ENCODE assay signal across 17 cellular contexts in the genomic region with DNA sequence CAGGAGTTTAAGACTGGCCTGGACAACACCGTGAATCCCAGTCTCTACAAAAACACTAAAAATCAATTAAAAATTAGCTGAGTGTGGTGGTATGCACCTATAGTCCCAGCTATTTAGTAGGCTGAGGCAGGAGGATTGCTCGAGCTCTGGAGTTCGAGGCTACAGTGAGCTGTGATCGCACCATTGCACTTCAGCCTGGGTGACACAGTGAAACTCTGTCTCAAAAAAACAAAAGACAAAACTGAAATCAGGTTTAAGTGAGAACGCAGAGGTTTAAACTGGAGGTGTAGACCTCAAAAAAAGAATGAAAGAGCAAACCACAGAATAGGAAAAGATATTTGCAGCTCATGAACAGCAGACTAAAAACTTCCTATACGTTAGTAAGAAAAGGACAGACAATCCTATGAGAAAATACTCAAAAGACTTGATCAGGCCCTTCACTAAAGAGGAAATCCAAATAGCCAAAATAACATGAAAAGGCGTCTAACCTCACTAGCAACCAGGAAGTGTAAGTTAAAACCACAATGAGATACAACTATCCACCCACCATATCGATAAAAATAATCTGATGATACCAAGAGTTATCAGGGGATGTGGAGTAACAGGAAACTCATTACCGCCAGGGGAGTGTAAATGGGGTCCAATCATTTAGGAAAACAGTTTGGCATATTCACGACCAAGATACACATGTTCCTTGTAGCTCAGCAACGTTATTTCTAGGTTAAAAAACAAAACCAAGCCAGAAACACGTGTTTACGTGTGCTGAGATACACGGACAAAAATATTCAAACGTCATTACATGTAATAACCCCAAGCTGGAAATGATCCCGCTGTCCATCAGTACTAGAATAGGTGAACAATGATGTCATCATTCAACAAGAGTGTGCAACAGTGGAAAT. TPM values are rescaled to one million over a fixed set of nuclear protein-coding genes. Genes with fewer than 3 reads are reported as not detected.
DNase-seq lines count a peak whose midpoint lies in the region; ATAC-seq, FAIRE-seq and TF ChIP-seq lines count a peak whose summit lies in the region.
"Had no signal": no experiment of that assay in that cellular context is flagged by ENCODE, and none has a peak within 500 bp of the region (broad histone marks: within the 10 kb centered on the region; RNA-seq: fewer than 3 reads in every experiment).

No MANE protein-coding gene starts in this region.

- H3K4me3 Mint-ChIP-seq in activated naive CD4-positive, alpha-beta T cell treated with anti-CD3 and anti-CD28 coated beads, Interleukin-2, amount 50 U/mL, for 24 hours = peak overlapping the region; percentile 76
- peak overlapping the region in 1 of 2 donors; percentile 12 for H3K4me3 Mint-ChIP-seq in stimulated activated naive B cell treated with anti-CD40 and anti-IgM and Interleukin-4, amounts not matched to agents 10 μg/mL and 1 μg/mL and 100 μg/mL, for 72 hours

- no peaks in the 10 kb centered on the region for H3K9me3 ChIP-seq in HepG2 (ENCODE audit: low read length)
- H3K9me3 ChIP-seq in right lobe of liver = no peaks in the 10 kb centered on the region
- no peaks in the 10 kb centered on the region for H3K9me3 ChIP-seq in OCI-LY7 (ENCODE audit: low read length)
- H3K9me3 ChIP-seq in aorta (ENCODE audit: control insufficient read depth, low read length) = no peaks in the 10 kb centered on the region

- H3K27ac Mint-ChIP-seq in activated naive CD4-positive, alpha-beta T cell treated with anti-CD3 and anti-CD28 coated beads, Interleukin-2, amount 50 U/mL, for 24 hours = peak overlapping the region; percentile 87
- H3K27ac Mint-ChIP-seq in stimulated activated naive B cell treated with anti-CD40 and anti-IgM and Interleukin-4, amounts not matched to agents 10 μg/mL and 1 μg/mL and 100 μg/mL, for 72 hours = peak overlapping the region; percentile 28

- no peak for TF ChIP-seq RAD21 in HepG2 (CRISPR knock-in tag; IDR thresholded peaks at IDR 0.05)

- H3K36me3 ChIP-seq in HepG2 (replicated peaks in 1 of 2; ENCODE audit: control insufficient read depth in 1 of 2, insufficient read depth in 2 of 2, low read length in 2 of 2) (no peaks in the 10 kb centered on the region), right lobe of liver (no peaks in the 10 kb centered on the region), OCI-LY7 (ENCODE audit: insufficient read depth, low read length) (no peaks in the 10 kb centered on the region), aorta (ENCODE audit: control insufficient read depth in 1 of 2, insufficient read depth in 2 of 2, low read length in 1 of 2) (no peaks in the 10 kb centered on the region)

- H3K27me3 Mint-ChIP-seq in activated naive CD4-positive, alpha-beta T cell treated with anti-CD3 and anti-CD28 coated beads, Interleukin-2, amount 50 U/mL, for 24 hours = no peaks in the 10 kb centered on the region
- peaks cover 20 to 42% of the 10 kb centered on the region in 2 donors for H3K27me3 Mint-ChIP-seq in stimulated activated naive B cell treated with anti-CD40 and anti-IgM and Interleukin-4, amounts not matched to agents 10 μg/mL and 1 μg/mL and 100 μg/mL, for 72 hours

- DNase-seq in HepG2 (ENCODE audit: low spot score) (no peak), right lobe of liver (no peak), OCI-LY7 (ENCODE audit: low spot score) (no peak), RWPE1 (ENCODE audit: low spot score) (no peak), aorta (no peak)
- DNase-seq in stimulated activated naive B cell treated with anti-CD40 and anti-IgM and Interleukin-4, amounts not matched to agents 10 μg/mL and 1 μg/mL and 100 μg/mL, for 72 hours = no peak
- DNase-seq: AML-193, DMS79, H7, mesendoderm, NCI-H146, NCI-H446 treated with DMSO at 0.1 percent for 48 hours, PC-3 had no signal

- H3K9me2 ChIP-seq in OCI-LY7 (ENCODE audit: insufficient read depth, low read length) = no peaks in the 10 kb centered on the region

- POLR2A ChIA-PET in HepG2 (lab: Yijun Ruan, JAX) (no interaction called here), OCI-LY7 (lab: Charles Lee) (no interaction called here), RWPE1 (lab: Yijun Ruan, JAX; ENCODE audit: low non-redundant PET) (no interaction called here)

- peaks cover 1 to 11% of the 10 kb centered on the region in 2 experiments; a peak in 1 of 5 replicates for H3K27me3 ChIP-seq in HepG2 (ENCODE audit: control insufficient read depth in 1 of 2, insufficient read depth in 2 of 2, low read length in 2 of 2)
- H3K27me3 ChIP-seq in right lobe of liver = no peaks in the 10 kb centered on the region
- no peaks in the 10 kb centered on the region for H3K27me3 ChIP-seq in aorta (ENCODE audit: control insufficient read depth in 1 of 2, insufficient read depth in 2 of 2, low read length in 1 of 2)

- H3K79me2 ChIP-seq in HepG2 (ENCODE audit: insufficient read depth, low read length) (no peaks in the 10 kb centered on the region), OCI-LY7 (ENCODE audit: insufficient read depth, low read depth, low read length) (no peaks in the 10 kb centered on the region)

- BruUV-seq in HepG2 (replicated peaks; lab: Mats Ljungman, UMichigan) = no TSS peak
- no TSS peak for BruUV-seq in OCI-LY7 (replicated peaks; lab: Mats Ljungman, UMichigan)

- WGBS in HepG2 (ENCODE audit: low lambda C conversion rate) = 41% methylated on average over 16 of the region's 16 CpGs
- 46% methylated on average over 16 of the region's 16 CpGs for WGBS in right lobe of liver (ENCODE audit: insufficient coverage, low coverage, low lambda C conversion rate, missing lambda C conversion rate)
- 75 to 82% methylated on average over 16 of the region's 16 CpGs for WGBS in aorta, 2 donors

- TF ChIP-seq POLR2A in HepG2 (IDR thresholded peaks at IDR 0.05; ENCODE audit: insufficient read depth in 1 of 2, low read depth in 2 of 2, low read length in 2 of 2) (no peak), right lobe of liver (IDR thresholded peaks at IDR 0.05) (no peak)

- FAIRE-seq in HepG2 (lab: Jason Lieb, UNC) = no peak
- FAIRE-seq: islet of Langerhans had no signal

- H3K4me3 ChIP-seq in HepG2 (replicated peaks in 1 of 3; ENCODE audit: insufficient read depth in 1 of 3, low read depth in 2 of 3, low read length in 3 of 3) = no peak overlapping the region
- no peak overlapping the region for H3K4me3 ChIP-seq in right lobe of liver
- H3K4me3 ChIP-seq in OCI-LY7 (ENCODE audit: low read depth, low read length, poor library complexity, severe bottlenecking) = no peak overlapping the region
- H3K4me3 ChIP-seq in aorta (ENCODE audit: low read length in 2 of 2) = no peak overlapping the region

- H3K9me3 Mint-ChIP-seq in activated naive CD4-positive, alpha-beta T cell treated with anti-CD3 and anti-CD28 coated beads, Interleukin-2, amount 50 U/mL, for 24 hours = no peaks in the 10 kb centered on the region
- no peaks in the 10 kb centered on the region for H3K9me3 Mint-ChIP-seq in stimulated activated naive B cell treated with anti-CD40 and anti-IgM and Interleukin-4, amounts not matched to agents 10 μg/mL and 1 μg/mL and 100 μg/mL, for 72 hours

- H3K4me1 ChIP-seq in HepG2 (ENCODE audit: insufficient read depth, low read length) (no peaks in the 10 kb centered on the region), right lobe of liver (no peaks in the 10 kb centered on the region), OCI-LY7 (ENCODE audit: insufficient read depth, low read length, poor library complexity, severe bottlenecking) (no peaks in the 10 kb centered on the region), aorta (ENCODE audit: control insufficient read depth in 1 of 2, insufficient read depth in 2 of 2, low read length in 2 of 2) (no peaks in the 10 kb centered on the region)

- no peak overlapping the region for H3K9ac ChIP-seq in HepG2 (ENCODE audit: insufficient read depth, low read depth, low read length)

- H2AFZ ChIP-seq in HepG2 (ENCODE audit: low read length) (no peak overlapping the region), OCI-LY7 (ENCODE audit: low read length) (0 out of 2 replicates have a peak overlapping the region, but pooled peaks have one; percentile 0)

- H3K4me1 Mint-ChIP-seq in activated naive CD4-positive, alpha-beta T cell treated with anti-CD3 and anti-CD28 coated beads, Interleukin-2, amount 50 U/mL, for 24 hours = peaks cover 51% of the 10 kb centered on the region
- H3K4me1 Mint-ChIP-seq in stimulated activated naive B cell treated with anti-CD40 and anti-IgM and Interleukin-4, amounts not matched to agents 10 μg/mL and 1 μg/mL and 100 μg/mL, for 72 hours = peaks cover 10 to 13% of the 10 kb centered on the region in 2 donors

- TF ChIP-seq CTCF in HepG2 (CRISPR knock-in tag; IDR thresholded peaks at IDR 0.05) (no peak), right lobe of liver (IDR thresholded peaks at IDR 0.05) (no peak), OCI-LY7 (conservative IDR thresholded peaks at IDR 0.05; ENCODE audit: low read length) (no peak), RWPE1 (conservative IDR thresholded peaks at IDR 0.05; ENCODE audit: low read depth) (no peak)

- TF ChIP-seq EP300 in HepG2 (IDR thresholded peaks at IDR 0.05; ENCODE audit: low read depth in 2 of 2, low read length in 2 of 2) = no peak
- TF ChIP-seq EP300 in HepG2 (CRISPR knock-in tag; IDR thresholded peaks at IDR 0.05; ENCODE audit: borderline replicate concordance) = no peak

- CTCF ChIA-PET in HepG2 (lab: Yijun Ruan, JAX; ENCODE audit: low intra/inter-chr PET ratio, low total read pairs) (no interaction called here), OCI-LY7 (lab: Charles Lee; ENCODE audit: unreplicated experiment) (no interaction called here), RWPE1 (lab: Yijun Ruan, JAX) (interaction anchor here (0.7 kb wide), 1 partner anchor 73 kb away, joined by 4 read pairs; no protein-coding TSS in a partner anchor)

- no peak for ATAC-seq in HepG2
- no peak for ATAC-seq in right lobe of liver
- peak; percentile 20 to 39 for ATAC-seq in stimulated activated naive B cell treated with anti-CD40 and anti-IgM and Interleukin-4, amounts not matched to agents 10 μg/mL and 1 μg/mL and 100 μg/mL, for 72 hours (replicated peaks)
- no peak for ATAC-seq in GM21786 (IDR thresholded peaks at IDR 0.05; ENCODE audit: unreplicated experiment)
- ATAC-seq in aorta (ENCODE audit: low FRiP score) = no peak
- ATAC-seq: PC-3 had no signal

- in situ Hi-C loops in HepG2 (cut with HindIII; ENCODE audit: extremely low pct_ligation_motif_present, low pct_unique_long_range_greater_than_20kb) = no loop called here

- H3K36me3 Mint-ChIP-seq in activated naive CD4-positive, alpha-beta T cell treated with anti-CD3 and anti-CD28 coated beads, Interleukin-2, amount 50 U/mL, for 24 hours = peaks cover 49% of the 10 kb centered on the region
- peaks cover 28 to 57% of the 10 kb centered on the region in 2 donors for H3K36me3 Mint-ChIP-seq in stimulated activated naive B cell treated with anti-CD40 and anti-IgM and Interleukin-4, amounts not matched to agents 10 μg/mL and 1 μg/mL and 100 μg/mL, for 72 hours

- H3K27ac ChIP-seq in HepG2 (ENCODE audit: extremely low read length, insufficient read depth, low read length) (no peak overlapping the region), right lobe of liver (no peak overlapping the region), OCI-LY7 (ENCODE audit: low read depth, low read length, poor library complexity, severe bottlenecking) (no peak overlapping the region), RWPE1 (no peak overlapping the region), aorta (ENCODE audit: low read depth in 1 of 2, low read length in 2 of 2) (no peak overlapping the region)

- H4K20me1 ChIP-seq in HepG2 (ENCODE audit: insufficient read depth, low read length) (no peaks in the 10 kb centered on the region), OCI-LY7 (ENCODE audit: insufficient read depth, low read length) (no peaks in the 10 kb centered on the region)

- intact Hi-C loops in HepG2 (cut with micrococcal nuclease; ENCODE audit: unreplicated experiment) = no loop called here
- intact Hi-C loops in right lobe of liver (cut with DNase I) = no loop called here
- intact Hi-C loops in OCI-LY7 (cut with micrococcal nuclease; ENCODE audit: unreplicated experiment) = no loop called here
- intact Hi-C loops in aorta (cut with DNase I) = no loop called here

- H3K4me2 ChIP-seq in HepG2 (ENCODE audit: low read depth, low read length) = no peak overlapping the region
- H3K4me2 ChIP-seq in OCI-LY7 (ENCODE audit: low read length) = no peak overlapping the region

RNA-seq across cellular contexts. Expression of a gene that starts 9.8 kb away (rescaled TPM):
- total RNA-seq in HepG2 (2016; rRNA removed; fragmentation: Illumina TruSeq; extraction: Trizol) (0.07 TPM in 2 replicates), right lobe of liver (under 1 TPM in 4 of 6 experiments, not detected in 2; 0.06 to 0.22 (median 0.10) TPM), OCI-LY7 (2022) (not detected in 2 replicates), aorta (under 1 TPM; 0.36 to 0.42 TPM)
- total RNA-seq in HepG2 (2016; cell fraction: cytosol; rRNA removed; fragmentation: Illumina TruSeq; extraction: Trizol; ENCODE audit: low read depth) = not detected in 2 replicates
- 0.11 and 0.12 TPM in 2 replicates for total RNA-seq in HepG2 (2016; cell fraction: insoluble cytoplasmic fraction; rRNA removed; fragmentation: Illumina TruSeq; extraction: Trizol)
- 0.03 and 0.15 TPM in 2 replicates for total RNA-seq in HepG2 (2016; cell fraction: membrane; rRNA removed; fragmentation: Illumina TruSeq; extraction: Trizol)
- not detected in 2 replicates for total RNA-seq in HepG2 (2016; cell fraction: nucleus; rRNA removed; fragmentation: Illumina TruSeq; extraction: Trizol)
- polyA plus RNA-seq in HepG2 (2011; rRNA removed) (not detected in 2 replicates), aorta (not detected)
- polyA plus RNA-seq in HepG2 (2011; cell fraction: cytosol; rRNA removed) = 0.03 TPM in 1 of 2 replicates, not detected in the other
- not detected in 2 replicates for polyA plus RNA-seq in HepG2 (2011; cell fraction: nucleus; rRNA removed)
- not detected in 2 replicates for polyA plus RNA-seq in HepG2 (2012)
- not detected in 2 replicates for polyA plus RNA-seq in HepG2 (2016; cell fraction: cytosol; fragmentation: Illumina TruSeq; extraction: Trizol; ENCODE audit: low read depth)
- polyA plus RNA-seq in HepG2 (2016; cell fraction: insoluble cytoplasmic fraction; fragmentation: Illumina TruSeq; extraction: Trizol; ENCODE audit: low read depth) = 0.16 TPM in 1 of 2 replicates, not detected in the other
- 0.05 TPM in 1 of 2 replicates, not detected in the other for polyA plus RNA-seq in HepG2 (2016; cell fraction: membrane; fragmentation: Illumina TruSeq; extraction: Trizol; ENCODE audit: low read depth)
- polyA plus RNA-seq in HepG2 (2016; cell fraction: nucleus; fragmentation: Illumina TruSeq; extraction: Trizol; ENCODE audit: insufficient read depth, low read depth) = 0.07 TPM in 1 of 2 replicates, not detected in the other
- polyA minus RNA-seq in HepG2 (2011; rRNA and poly(A)+ RNA removed; ENCODE audit: low replicate concordance) = 1.3 TPM in 1 of 2 replicates, not detected in the other
- not detected in 2 replicates for polyA minus RNA-seq in HepG2 (2011; cell fraction: cytosol; rRNA and poly(A)+ RNA removed)
- polyA minus RNA-seq in HepG2 (2011; cell fraction: nucleus; rRNA and poly(A)+ RNA removed) = not detected in 2 replicates
- not detected in 2 replicates for total RNA-seq in OCI-LY7 (2014; rRNA removed; shearing (Covaris generic))
- total RNA-seq: H7, temporal lobe had no signal

RNA-seq across cellular contexts. Expression of a gene that starts 30.7 kb away (rescaled TPM):
- total RNA-seq in HepG2 (2016; rRNA removed; fragmentation: Illumina TruSeq; extraction: Trizol) (296 and 409 TPM in 2 replicates), right lobe of liver (100 to 1,000 TPM; 144 to 218 (median 173) TPM), OCI-LY7 (2022) (272 and 306 TPM in 2 replicates), aorta (100 to 1,000 TPM; 192 to 201 TPM)
- 134 and 137 TPM in 2 replicates for total RNA-seq in HepG2 (2016; cell fraction: cytosol; rRNA removed; fragmentation: Illumina TruSeq; extraction: Trizol; ENCODE audit: low read depth)
- 293 and 390 TPM in 2 replicates for total RNA-seq in HepG2 (2016; cell fraction: insoluble cytoplasmic fraction; rRNA removed; fragmentation: Illumina TruSeq; extraction: Trizol)
- total RNA-seq in HepG2 (2016; cell fraction: membrane; rRNA removed; fragmentation: Illumina TruSeq; extraction: Trizol) = 183 and 197 TPM in 2 replicates
- total RNA-seq in HepG2 (2016; cell fraction: nucleus; rRNA removed; fragmentation: Illumina TruSeq; extraction: Trizol) = 97.3 and 108 TPM in 2 replicates
- polyA plus RNA-seq in HepG2 (2011; rRNA removed) (160 and 212 TPM in 2 replicates), aorta (100 to 1,000 TPM; 322 to 503 TPM)
- polyA plus RNA-seq in HepG2 (2011; cell fraction: cytosol; rRNA removed) = 157 and 186 TPM in 2 replicates
- 39.0 and 44.4 TPM in 2 replicates for polyA plus RNA-seq in HepG2 (2011; cell fraction: nucleus; rRNA removed)
- 232 and 305 TPM in 2 replicates for polyA plus RNA-seq in HepG2 (2012)
- polyA plus RNA-seq in HepG2 (2016; cell fraction: cytosol; fragmentation: Illumina TruSeq; extraction: Trizol; ENCODE audit: low read depth) = 218 and 228 TPM in 2 replicates
- polyA plus RNA-seq in HepG2 (2016; cell fraction: insoluble cytoplasmic fraction; fragmentation: Illumina TruSeq; extraction: Trizol; ENCODE audit: low read depth) = 522 and 557 TPM in 2 replicates
- polyA plus RNA-seq in HepG2 (2016; cell fraction: membrane; fragmentation: Illumina TruSeq; extraction: Trizol; ENCODE audit: low read depth) = 199 and 221 TPM in 2 replicates
- 223 and 234 TPM in 2 replicates for polyA plus RNA-seq in HepG2 (2016; cell fraction: nucleus; fragmentation: Illumina TruSeq; extraction: Trizol; ENCODE audit: insufficient read depth, low read depth)
- 24.0 and 53.8 TPM in 2 replicates for polyA minus RNA-seq in HepG2 (2011; rRNA and poly(A)+ RNA removed; ENCODE audit: low replicate concordance)
- 52.3 and 53.9 TPM in 2 replicates for polyA minus RNA-seq in HepG2 (2011; cell fraction: cytosol; rRNA and poly(A)+ RNA removed)
- 28.7 and 42.4 TPM in 2 replicates for polyA minus RNA-seq in HepG2 (2011; cell fraction: nucleus; rRNA and poly(A)+ RNA removed)
- total RNA-seq in OCI-LY7 (2014; rRNA removed; shearing (Covaris generic)) = 138 and 204 TPM in 2 replicates

Comparison
In these comparisons a context has a peak if more than half of its experiments do, and no peak if none do; other contexts are left out.
1. ATAC-seq: peak in stimulated activated naive B cell treated with anti-CD40 and anti-IgM and Interleukin-4, amounts not matched to agents 10 μg/mL and 1 μg/mL and 100 μg/mL, for 72 hours (2 of 2); none in HepG2 (single experiment), right lobe of liver (0 of 4), GM21786 (single experiment) and aorta (single experiment).